ENCODE assay signal across 8 cellular contexts in the genomic region with DNA sequence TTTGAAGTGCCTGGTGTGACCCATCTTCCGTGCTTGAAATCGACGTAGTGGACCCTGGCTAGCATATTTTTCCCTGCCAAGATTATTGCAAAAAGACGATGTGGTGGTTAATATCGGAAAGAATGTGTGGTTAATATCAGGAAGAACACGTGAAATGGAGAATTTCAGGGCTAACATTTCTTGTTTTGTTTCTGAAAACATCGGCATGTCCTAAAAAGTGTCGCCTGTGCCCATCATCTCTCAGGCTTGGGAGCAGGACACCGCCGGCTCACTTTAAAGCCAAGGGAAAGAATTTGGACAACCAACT. TPM values are rescaled to one million over a fixed set of nuclear protein-coding genes. Genes with fewer than 3 reads are reported as not detected.
A peak's percentile ranks its signal among the peaks of the same experiment; 100 is the strongest.
DNase-seq lines count a peak whose midpoint lies in the region; TF ChIP-seq lines count a peak whose summit lies in the region.

No MANE protein-coding gene starts in this region.

- POLR2A ChIA-PET in Caco-2 (lab: Charles Lee) (interaction anchor here (0.5 to 1.6 kb wide), 20 partner anchors 13 to 524 kb away, joined by 3 to 51 read pairs (median 4); a partner anchor contains a TSS), PC-9 (lab: Charles Lee; ENCODE audit: unreplicated experiment) (interaction anchor here (0.5 to 0.9 kb wide), 6 partner anchors 21 to 684 kb away, joined by 5 to 8 read pairs (median 6); a partner anchor contains a TSS)

- H3K79me2 ChIP-seq in PC-9 (ENCODE audit: low read depth) (no peaks in the 10 kb centered on the region), trophoblast cell (ENCODE audit: control insufficient read depth, insufficient read depth, low read length, poor library complexity) (peaks cover 5% of the 10 kb centered on the region)

- H3K4me3 Mint-ChIP-seq in Caco-2 (ENCODE audit: unreplicated experiment) = peak overlapping the region; percentile 86

- H3K4me2 ChIP-seq in PC-9 = peak overlapping the region; percentile 90
- peak overlapping the region; percentile 45 for H3K4me2 ChIP-seq in trophoblast cell (ENCODE audit: low read length)

- no peak overlapping the region for H4K91ac ChIP-seq in trophoblast cell (ENCODE audit: low read depth, low read length)

- H4K12ac ChIP-seq in trophoblast cell (ENCODE audit: low read depth, low read length) = no peak overlapping the region

- no peak overlapping the region for H3K4ac ChIP-seq in trophoblast cell (ENCODE audit: low read depth, low read length)

- H2BK120ac ChIP-seq in trophoblast cell (ENCODE audit: insufficient read depth, low read length, poor library complexity) = no peak overlapping the region

- TF ChIP-seq CTCF in Caco-2 (IDR thresholded peaks at IDR 0.05; ENCODE audit: insufficient read depth in 1 of 2, low read depth in 1 of 2, low read length in 1 of 2, severe bottlenecking in 1 of 2, unreplicated experiment in 1 of 2) (no peak), PC-9 (conservative IDR thresholded peaks at IDR 0.05) (no peak), epithelial cell of esophagus (IDR thresholded peaks at IDR 0.05; ENCODE audit: insufficient read depth, low read depth, low read length, missing control alignments) (no peak)

- H3K4me1 Mint-ChIP-seq in Caco-2 (ENCODE audit: low read depth, unreplicated experiment) = peaks cover 5% of the 10 kb centered on the region

- no peak overlapping the region for H4K8ac ChIP-seq in trophoblast cell (ENCODE audit: low read depth, low read length)

- no CpG with 5 or more reads among the region's 10 CpGs for WGBS in trophoblast cell (ENCODE audit: extremely low coverage, insufficient coverage, insufficient read length)

- peaks cover 9% of the 10 kb centered on the region for H3K9me3 Mint-ChIP-seq in Caco-2 (ENCODE audit: unreplicated experiment)

- CTCF ChIA-PET in Caco-2 (lab: Charles Lee) = interaction anchor here (0.6 to 2.4 kb wide), 19 partner anchors 14 to 230 kb away, joined by 3 to 42 read pairs (median 4); a partner anchor contains a TSS
- CTCF ChIA-PET in PC-9 (lab: Charles Lee) = interaction anchor here (0.6 to 1.0 kb wide), 7 partner anchors 15 to 121 kb away, joined by 3 to 10 read pairs (median 3); a partner anchor contains a TSS

- H3K9me2 ChIP-seq in PC-9 (ENCODE audit: insufficient read depth) = no peaks in the 10 kb centered on the region

- H3K27me3 ChIP-seq in Caco-2 (replicated peaks; ENCODE audit: control insufficient read depth, insufficient read depth, low read length) = no peaks in the 10 kb centered on the region
- no peaks in the 10 kb centered on the region for H3K27me3 ChIP-seq in PC-9 (ENCODE audit: insufficient read depth, low read depth)
- H3K27me3 ChIP-seq in trophoblast cell (ENCODE audit: insufficient read depth, low read length) = no peaks in the 10 kb centered on the region

- H3K9ac ChIP-seq in trophoblast cell (ENCODE audit: low read length) = no peak overlapping the region

- H3K79me1 ChIP-seq in trophoblast cell (ENCODE audit: low read length) = peaks cover 4% of the 10 kb centered on the region

- H3K9me3 ChIP-seq in Caco-2 (no peaks in the 10 kb centered on the region), PC-9 (ENCODE audit: insufficient read depth, low read depth) (no peaks in the 10 kb centered on the region), trophoblast cell (ENCODE audit: insufficient read depth, low read depth, low read length) (peaks cover 4% of the 10 kb centered on the region)

- no peak overlapping the region for H3K18ac ChIP-seq in trophoblast cell (ENCODE audit: low read length)

- no peaks in the 10 kb centered on the region for H3K27me3 Mint-ChIP-seq in Caco-2 (ENCODE audit: insufficient read depth, unreplicated experiment)

- H2AFZ ChIP-seq in PC-9 (peak overlapping the region; percentile 62; the same call in 1 of the 2 replicates), trophoblast cell (ENCODE audit: insufficient read depth, low read length, poor library complexity) (no peak overlapping the region)

- no peak overlapping the region for H2BK5ac ChIP-seq in trophoblast cell (ENCODE audit: low read depth, low read length, poor library complexity)

- H3K4me3 ChIP-seq in Caco-2 (ENCODE audit: low read depth, low read length) (peak overlapping the region; percentile 5), PC-9 (peak overlapping the region; percentile 66; the same call in 1 of the 2 replicates), epithelial cell of esophagus (ENCODE audit: low read length) (peak overlapping the region; percentile 80), trophoblast cell (ENCODE audit: low read depth, low read length) (no peak overlapping the region)

- H3K27ac Mint-ChIP-seq in Caco-2 (ENCODE audit: unreplicated experiment) = peak overlapping the region; percentile 91

- no peak overlapping the region for H3K27ac ChIP-seq in PC-9
- no peak overlapping the region for H3K27ac ChIP-seq in trophoblast cell (ENCODE audit: low read depth, low read length)

- no peak overlapping the region for H2BK12ac ChIP-seq in trophoblast cell (ENCODE audit: low read length)

- BruUV-seq in Caco-2 (replicated peaks; lab: Mats Ljungman, UMichigan) (no TSS peak), PC-9 (replicated peaks; lab: Mats Ljungman, UMichigan) (no TSS peak)

- H3K4me1 ChIP-seq in Caco-2 = peaks cover 18% of the 10 kb centered on the region
- 0 out of 2 replicates have a peak, but pooled peaks cover 6% of the 10 kb centered on the region for H3K4me1 ChIP-seq in PC-9 (replicated peaks; ENCODE audit: insufficient read depth)
- H3K4me1 ChIP-seq in trophoblast cell (ENCODE audit: control insufficient read depth in 1 of 2, insufficient read depth in 2 of 2, low read length in 2 of 2) = peaks cover 5 to 6% of the 10 kb centered on the region in 2 experiments

- H3K14ac ChIP-seq in trophoblast cell (ENCODE audit: low read length) = no peak overlapping the region

- no peak overlapping the region for H3K23ac ChIP-seq in trophoblast cell (ENCODE audit: low read length)

- H3F3A ChIP-seq in PC-9 (ENCODE audit: insufficient read depth, low read depth) = peaks cover 4% of the 10 kb centered on the region; the same call in 1 of the 2 replicates

- intact Hi-C loops in Caco-2 (cut with micrococcal nuclease; ENCODE audit: unreplicated experiment) = loop anchor here (1.0 to 2.0 kb wide), 2 partner anchors 13 to 61 kb away; a partner anchor contains a TSS
- intact Hi-C loops in PC-9 (cut with micrococcal nuclease; ENCODE audit: unreplicated experiment) = loop anchor here (2.0 to 10.0 kb wide), 3 partner anchors 59 to 207 kb away; a partner anchor contains a TSS

- no peak overlapping the region for H2AK5ac ChIP-seq in trophoblast cell (ENCODE audit: low read length)

- no peak for DNase-seq in Caco-2
- no peak for DNase-seq in PC-9
- DNase-seq in epithelial cell of esophagus (ENCODE audit: low read depth) = no peak
- DNase-seq in trophoblast cell = no peak
- DNase-seq in NCI-H1436 treated with DMSO at 0.1 percent for 48 hours (lab: John Stamatoyannopoulos, UW) = no peak
- DNase-seq in nucleus accumbens (lab: John Stamatoyannopoulos, UW) = no peak
- DNase-seq in SIG-M5 treated with dmso at 0.1 percent for 504 hours (lab: John Stamatoyannopoulos, UW; ENCODE audit: unreplicated experiment) = no peak
- DNase-seq in SKM-1 treated with dmso at 0.1 percent for 144 hours (lab: John Stamatoyannopoulos, UW; ENCODE audit: unreplicated experiment) = no peak

- H3K36me3 Mint-ChIP-seq in Caco-2 (ENCODE audit: insufficient read depth, unreplicated experiment) = peaks cover 18% of the 10 kb centered on the region

- no peaks in the 10 kb centered on the region; the same call in 1 of the 2 replicates for H3K36me3 ChIP-seq in Caco-2 (ENCODE audit: control insufficient read depth, insufficient read depth, low read length)
- H3K36me3 ChIP-seq in PC-9 (ENCODE audit: low read depth) = no peaks in the 10 kb centered on the region
- peaks cover 6 to 8% of the 10 kb centered on the region in 2 experiments for H3K36me3 ChIP-seq in trophoblast cell (ENCODE audit: control insufficient read depth in 1 of 2, insufficient read depth in 2 of 2, low read length in 2 of 2)

- H4K20me1 ChIP-seq in PC-9 (ENCODE audit: insufficient read depth) = no peaks in the 10 kb centered on the region

RNA-seq across cellular contexts. Expression of a gene that starts 0.3 kb away (rescaled TPM):
- total RNA-seq in Caco-2 (2022) (197 and 208 TPM in 2 replicates), PC-9 (2021) (120 and 129 TPM in 2 replicates)
- polyA plus RNA-seq in trophoblast cell (2013) = 47.4 and 49.9 TPM in 2 replicates

RNA-seq across cellular contexts. Expression of a gene that starts 6.4 kb away (rescaled TPM):
- total RNA-seq in Caco-2 (2022) (94.5 and 96.7 TPM in 2 replicates), PC-9 (2021) (32.3 and 41.6 TPM in 2 replicates)
- 24.0 and 25.6 TPM in 2 replicates for polyA plus RNA-seq in trophoblast cell (2013)

RNA-seq across cellular contexts. Expression of a gene that starts 13.8 kb away (rescaled TPM):
- total RNA-seq in Caco-2 (2022) (33.0 and 35.5 TPM in 2 replicates), PC-9 (2021) (40.4 and 49.1 TPM in 2 replicates)
- polyA plus RNA-seq in trophoblast cell (2013) = 26.3 and 27.2 TPM in 2 replicates

RNA-seq across cellular contexts. Expression of a gene that starts 13.9 kb away (rescaled TPM):
- total RNA-seq in Caco-2 (2022) (185 and 195 TPM in 2 replicates), PC-9 (2021) (121 and 124 TPM in 2 replicates)
- 75.8 and 78.1 TPM in 2 replicates for polyA plus RNA-seq in trophoblast cell (2013)

RNA-seq across cellular contexts. Expression of a gene that starts 14.7 kb away (rescaled TPM):
- total RNA-seq in Caco-2 (2022) = 33.2 and 38.2 TPM in 2 replicates
- 41.5 and 42.6 TPM in 2 replicates for total RNA-seq in PC-9 (2021)
- polyA plus RNA-seq in trophoblast cell (2013) = 7.2 and 7.3 TPM in 2 replicates
